8 cellular contexts compared by ENCODE assay signal in the genomic region with DNA sequence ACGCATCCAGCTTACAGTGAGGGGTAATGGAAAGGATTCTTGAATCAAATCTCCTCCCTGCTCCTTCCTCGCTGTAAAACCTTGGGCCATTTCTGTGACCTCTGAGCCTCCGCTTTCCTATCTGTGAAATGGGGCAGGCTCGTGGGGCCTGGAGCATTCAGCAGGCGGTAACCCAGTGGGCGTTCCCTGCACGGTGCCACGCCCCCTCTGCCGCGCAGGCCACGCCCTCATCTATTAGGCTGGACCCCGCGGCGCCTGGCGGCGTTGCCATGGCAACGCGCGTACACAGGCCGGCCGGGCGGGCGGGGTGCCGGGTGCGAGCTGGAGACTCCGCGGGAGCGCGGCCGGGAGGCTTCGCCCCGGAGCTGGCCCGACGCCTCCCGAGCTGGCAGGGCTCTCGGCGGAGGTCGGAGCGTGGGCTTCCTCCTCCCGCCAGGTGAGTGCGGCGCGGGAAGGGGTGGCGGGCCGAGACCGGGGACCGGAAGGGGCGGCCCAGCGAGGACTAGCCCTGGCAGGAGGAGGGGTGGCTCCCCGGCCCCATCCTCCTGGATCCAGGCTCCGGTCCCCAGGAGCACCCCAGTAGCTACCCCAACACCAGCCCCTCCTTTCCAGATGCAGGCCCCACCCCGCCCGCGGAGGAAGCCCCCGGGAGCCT. TPM values are rescaled to one million over a fixed set of nuclear protein-coding genes. Genes with fewer than 3 reads are reported as not detected.
DNase-seq lines count a peak whose midpoint lies in the region; ATAC-seq and TF ChIP-seq lines count a peak whose summit lies in the region.

A gene (plus strand): TSS at position 264 of the 655 bp plus-strand sequence. CDS start 4,562 bp downstream, outside the sequence.

- no peak within 1 kb of the TSS for H2BK20ac ChIP-seq in H9 (ENCODE audit: low read depth, low read length, poor library complexity, severe bottlenecking)

- H4K5ac ChIP-seq in H9 (ENCODE audit: insufficient read length, low read depth, low read length): no peak within 1 kb of the TSS

- TF ChIP-seq CTCF in AG04450 (IDR thresholded peaks at IDR 0.05; ENCODE audit: low read depth, low read length) (no peak), H9 (conservative IDR thresholded peaks at IDR 0.05) (no peak), nephron progenitor cell (IDR thresholded peaks at IDR 0.05) (no peak), tibial artery (IDR thresholded peaks at IDR 0.05) (no peak)

- peak within 1 kb of the TSS; percentile 28 for H3K18ac ChIP-seq in H9 (ENCODE audit: insufficient read length, low read depth, low read length)

- H3K27ac ChIP-seq in AG04450 (ENCODE audit: low read depth, low read length) (peak within 1 kb of the TSS; percentile 31), H9 (ENCODE audit: insufficient read length, low read depth, low read length) (no peak within 1 kb of the TSS), tibial artery (peak within 1 kb of the TSS in 1 of 2 donors; percentile 30)

- H3K4me2 ChIP-seq in H9 (ENCODE audit: insufficient read depth, insufficient read length, low read length): peak within 1 kb of the TSS; percentile 57

- ATAC-seq in GM21367 (IDR thresholded peaks at IDR 0.05; ENCODE audit: unreplicated experiment): no peak

- H3K36me3 ChIP-seq in tibial artery: no peaks in the 10 kb centered on the region

- intact Hi-C loops in tibial artery (cut with DNase I; ENCODE audit: low total_unique reads): no loop called here

- no peak within 1 kb of the TSS for H2BK120ac ChIP-seq in H9 (ENCODE audit: low read depth, low read length, poor library complexity, severe bottlenecking)

- no peaks in the 10 kb centered on the region for H3K79me1 ChIP-seq in H9 (ENCODE audit: insufficient read depth, low read depth, low read length, poor library complexity, severe bottlenecking)

- H3K9me3 Mint-ChIP-seq in H9 (peaks cover 0 to 2% of the 10 kb centered on the region in 2 experiments; a peak in 1 of 5 replicates), nephron progenitor cell (peaks cover 15% of the 10 kb centered on the region)

- peaks cover 36 to 38% of the 10 kb centered on the region in 2 experiments for H3K4me1 Mint-ChIP-seq in H9
- peaks cover 73% of the 10 kb centered on the region for H3K4me1 Mint-ChIP-seq in nephron progenitor cell

- POLR2A ChIA-PET in AG04450 (lab: Yijun Ruan, JAX): interaction anchor here (0.6 kb wide), 1 partner anchor 209 kb away, joined by 3 read pairs; no protein-coding TSS in a partner anchor

- H3K27me3 Mint-ChIP-seq in H9 (ENCODE audit: low read depth) (peaks cover 31% of the 10 kb centered on the region), nephron progenitor cell (ENCODE audit: low read depth, poor library complexity) (peaks cover 51% of the 10 kb centered on the region)

- H4K8ac ChIP-seq in H9 (replicated peaks; ENCODE audit: insufficient read length, low read depth, low read length): no peak within 1 kb of the TSS

- H3K4me3 ChIP-seq in AG04450 (ENCODE audit: low read depth, low read length) (peak within 1 kb of the TSS; percentile 52), tibial artery (peak within 1 kb of the TSS; percentile 42 to 56)

- H2BK5ac ChIP-seq in H9 (ENCODE audit: insufficient read length, low read length): no peak within 1 kb of the TSS

- no peak for DNase-seq in AG04450 (ENCODE audit: low read depth, low spot score)
- DNase-seq in H9: peak; percentile 78
- peak; percentile 93 for DNase-seq in NCI-H510A treated with DMSO at 0.1 percent for 48 hours (lab: John Stamatoyannopoulos, UW)
- peak; percentile 23 for DNase-seq in activated T-helper 1 cell treated with Interleukin-2 at 50 U/mL for 16 hours (ENCODE audit: low read depth)
- DNase-seq in fibroblast of peridontal ligament (ENCODE audit: extremely low read depth): peak; percentile 21
- peak; percentile 87 for DNase-seq in nephron progenitor cell
- DNase-seq in tibial artery: no peak

- no CpG with 5 or more reads among the region's 55 CpGs for WGBS in H9 (ENCODE audit: extremely low coverage, insufficient read length, low lambda C conversion rate)

- H3K4ac ChIP-seq in H9 (ENCODE audit: low read depth, low read length): no peak within 1 kb of the TSS

- H3K4me3 Mint-ChIP-seq in H9 (peak within 1 kb of the TSS; percentile 68 to 88), nephron progenitor cell (peak within 1 kb of the TSS; percentile 85)

- CTCF ChIA-PET in AG04450 (lab: Charles Lee): no interaction called here

- no peaks in the 10 kb centered on the region; a peak in 1 of 7 replicates for H3K36me3 Mint-ChIP-seq in H9 (ENCODE audit: insufficient read depth in 1 of 3, low read depth in 3 of 3)
- no peaks in the 10 kb centered on the region for H3K36me3 Mint-ChIP-seq in nephron progenitor cell (ENCODE audit: low read depth)

- H3K27me3 ChIP-seq in AG04450 (ENCODE audit: control insufficient read depth, insufficient read depth, low read length) (peaks cover 32% of the 10 kb centered on the region), H9 (ENCODE audit: insufficient read depth, low read length) (0 out of 2 replicates have a peak, but pooled peaks cover 2% of the 10 kb centered on the region), tibial artery (peaks cover 0 to 6% of the 10 kb centered on the region in 2 donors)

- H3K27ac Mint-ChIP-seq in H9 (no peak within 1 kb of the TSS), nephron progenitor cell (peak within 1 kb of the TSS; percentile 81)

- no peak within 1 kb of the TSS for H4K91ac ChIP-seq in H9 (ENCODE audit: insufficient read length, low read depth, low read length)

- no peak within 1 kb of the TSS for H2AFZ ChIP-seq in H9 (ENCODE audit: low read length)

- no peak within 1 kb of the TSS for H2AK5ac ChIP-seq in H9 (ENCODE audit: insufficient read length, low read length)

- no peaks in the 10 kb centered on the region for H4K20me1 ChIP-seq in H9 (ENCODE audit: control insufficient read depth, insufficient read depth, insufficient read length)

- H3K23me2 ChIP-seq in H9 (ENCODE audit: insufficient read length, low read depth, low read length, poor library complexity, severe bottlenecking): no peaks in the 10 kb centered on the region

- H3K14ac ChIP-seq in H9 (ENCODE audit: insufficient read depth, low read length): 0 out of 2 replicates have a peak within 1 kb of the TSS, but pooled peaks have one; percentile 10

- no peak within 1 kb of the TSS for H3K9ac ChIP-seq in H9 (ENCODE audit: extremely low read depth, insufficient read length, low read length)

- peaks cover 9% of the 10 kb centered on the region; the same call in 1 of the 2 replicates for H3K4me1 ChIP-seq in H9 (ENCODE audit: insufficient read depth, low read length)
- peaks cover 5 to 26% (median 17%) of the 10 kb centered on the region in 4 donors for H3K4me1 ChIP-seq in tibial artery

- no peak within 1 kb of the TSS for H3K56ac ChIP-seq in H9 (ENCODE audit: insufficient read length, low read depth, low read length)

- no peak within 1 kb of the TSS for H3T11ph ChIP-seq in H9 (ENCODE audit: low read length)

- no peak within 1 kb of the TSS for H2BK15ac ChIP-seq in H9 (ENCODE audit: low read depth, low read length)

- H3K23ac ChIP-seq in H9 (ENCODE audit: insufficient read length, low read depth, low read length): no peak within 1 kb of the TSS

- no peaks in the 10 kb centered on the region for H3K79me2 ChIP-seq in H9 (ENCODE audit: insufficient read depth, low read length)

- H3K9me3 ChIP-seq in AG04450 (ENCODE audit: control insufficient read depth, insufficient read depth, low read length) (no peaks in the 10 kb centered on the region; the same call in 1 of the 2 replicates), H9 (ENCODE audit: control insufficient read depth, low read depth, low read length) (no peaks in the 10 kb centered on the region), tibial artery (no peaks in the 10 kb centered on the region)

- H2BK12ac ChIP-seq in H9 (ENCODE audit: insufficient read length, low read depth, low read length): no peak within 1 kb of the TSS

RNA-seq across cellular contexts. Expression of the gene that starts here (rescaled TPM):
- 0.09 and 0.36 TPM in 2 replicates for polyA plus RNA-seq in AG04450 (2011; rRNA removed)
- polyA minus RNA-seq in AG04450 (2011; rRNA and poly(A)+ RNA removed): 0.30 TPM in 1 of 2 replicates, not detected in the other
- 1.2 and 1.9 TPM in 2 replicates for total RNA-seq in H9 (2021)

Comparison
In these comparisons a context has a peak if more than half of its experiments do, and no peak if none do; other contexts are left out.
1. DNase-seq: peak in H9 (single experiment), NCI-H510A treated with DMSO at 0.1 percent for 48 hours (single experiment), activated T-helper 1 cell treated with Interleukin-2 at 50 U/mL for 16 hours (single experiment), fibroblast of peridontal ligament (single experiment) and nephron progenitor cell (single experiment); none in AG04450 (single experiment) and tibial artery (0 of 2).